ENCODE assay signal across 16 cellular contexts in genomic region chr2:241087420-241088268, GRCh38. TPM values are rescaled to one million over a fixed set of nuclear protein-coding genes. Genes with fewer than 3 reads are reported as not detected.
DNase-seq lines count a peak whose midpoint lies in the region; ATAC-seq, FAIRE-seq and TF ChIP-seq lines count a peak whose summit lies in the region.
"Had no signal": no experiment of that assay in that cellular context is flagged by ENCODE, and none has a peak within 500 bp of the region (broad histone marks: within the 10 kb centered on the region; RNA-seq: fewer than 3 reads in every experiment).

No MANE protein-coding gene starts in this region.

- H3K9me3 Mint-ChIP-seq in activated naive CD8-positive, alpha-beta T cell treated with anti-CD3 and anti-CD28 coated beads, Interleukin-2, amount 50 U/mL, for 24 hours: peaks cover 8% of the 10 kb centered on the region
- H3K9me3 Mint-ChIP-seq in activated T-helper 1 cell treated with anti-CD3 and anti-CD28 coated beads, Interleukin-12 subunit alpha, Interleukin-12 subunit beta, Interleukin-2, Interleukin-4 antibody, amounts not matched to agents 30 ng/mL and 10 ng/mL and 1 ng/mL, durations not matched to agents 14 hours and 24 hours and 36 hours: no peaks in the 10 kb centered on the region

- no peaks in the 10 kb centered on the region for H3K9me3 ChIP-seq in Karpas-422 (ENCODE audit: low read length)
- H3K9me3 ChIP-seq: gastrocnemius medialis, right atrium auricular region had no signal

- no peaks in the 10 kb centered on the region for H3K27me3 ChIP-seq in Karpas-422 (ENCODE audit: low read length)
- H3K27me3 ChIP-seq: gastrocnemius medialis, right atrium auricular region had no signal

- ATAC-seq in GM19395 (IDR thresholded peaks at IDR 0.05; ENCODE audit: unreplicated experiment) (peak; percentile 62), HG02763 (IDR thresholded peaks at IDR 0.05; ENCODE audit: unreplicated experiment) (peak; percentile 62)
- ATAC-seq in activated naive CD8-positive, alpha-beta T cell treated with anti-CD3 and anti-CD28 coated beads, Interleukin-2, amount 50 U/mL, for 24 hours: peak; percentile 27
- ATAC-seq: gastrocnemius medialis had no signal

- H3K9me2 ChIP-seq in Karpas-422 (replicated peaks; ENCODE audit: insufficient read depth, low read length): no peaks in the 10 kb centered on the region

- no peak overlapping the region for H3K4me3 ChIP-seq in Karpas-422 (ENCODE audit: low read length)
- H3K4me3 ChIP-seq: gastrocnemius medialis, right atrium auricular region had no signal

- no peak overlapping the region for H3K4me3 Mint-ChIP-seq in activated naive CD8-positive, alpha-beta T cell treated with anti-CD3 and anti-CD28 coated beads, Interleukin-2, amount 50 U/mL, for 24 hours
- H3K4me3 Mint-ChIP-seq in activated T-helper 1 cell treated with anti-CD3 and anti-CD28 coated beads, Interleukin-12 subunit alpha, Interleukin-12 subunit beta, Interleukin-2, Interleukin-4 antibody, amounts not matched to agents 30 ng/mL and 10 ng/mL and 1 ng/mL, durations not matched to agents 14 hours and 24 hours and 36 hours: no peak overlapping the region

- H3K27me3 Mint-ChIP-seq in activated naive CD8-positive, alpha-beta T cell treated with anti-CD3 and anti-CD28 coated beads, Interleukin-2, amount 50 U/mL, for 24 hours: no peaks in the 10 kb centered on the region
- no peaks in the 10 kb centered on the region for H3K27me3 Mint-ChIP-seq in activated T-helper 1 cell treated with anti-CD3 and anti-CD28 coated beads, Interleukin-12 subunit alpha, Interleukin-12 subunit beta, Interleukin-2, Interleukin-4 antibody, amounts not matched to agents 30 ng/mL and 10 ng/mL and 1 ng/mL, durations not matched to agents 14 hours and 24 hours and 36 hours (ENCODE audit: insufficient read depth)

- H2AFZ ChIP-seq in Karpas-422 (ENCODE audit: low read length): no peak overlapping the region

- no peaks in the 10 kb centered on the region for H3K79me2 ChIP-seq in Karpas-422 (ENCODE audit: low read length)

- intact Hi-C loops in activated T-helper 1 cell treated with anti-CD3 and anti-CD28 coated beads, Interleukin-12 subunit alpha, Interleukin-12 subunit beta, Interleukin-2, Interleukin-4 antibody, amounts not matched to agents 30 ng/mL and 10 ng/mL and 1 ng/mL, durations not matched to agents 14 hours and 24 hours and 36 hours (cut with micrococcal nuclease): no loop called here

- H3K27ac ChIP-seq in Karpas-422 (ENCODE audit: low read length): no peak overlapping the region
- H3K27ac ChIP-seq: C4-2B, gastrocnemius medialis, right atrium auricular region had no signal

- H3K27ac Mint-ChIP-seq in activated naive CD8-positive, alpha-beta T cell treated with anti-CD3 and anti-CD28 coated beads, Interleukin-2, amount 50 U/mL, for 24 hours: no peak overlapping the region
- H3K27ac Mint-ChIP-seq in activated T-helper 1 cell treated with anti-CD3 and anti-CD28 coated beads, Interleukin-12 subunit alpha, Interleukin-12 subunit beta, Interleukin-2, Interleukin-4 antibody, amounts not matched to agents 30 ng/mL and 10 ng/mL and 1 ng/mL, durations not matched to agents 14 hours and 24 hours and 36 hours: no peak overlapping the region

- H3K4me2 ChIP-seq in Karpas-422 (ENCODE audit: low read depth, low read length, poor library complexity, severe bottlenecking): no peak overlapping the region

- peaks cover 30% of the 10 kb centered on the region for H3K36me3 ChIP-seq in Karpas-422 (ENCODE audit: insufficient read depth, low read length)

- peaks cover 37% of the 10 kb centered on the region for H3K36me3 Mint-ChIP-seq in activated naive CD8-positive, alpha-beta T cell treated with anti-CD3 and anti-CD28 coated beads, Interleukin-2, amount 50 U/mL, for 24 hours (ENCODE audit: low read depth)
- H3K36me3 Mint-ChIP-seq in activated T-helper 1 cell treated with anti-CD3 and anti-CD28 coated beads, Interleukin-12 subunit alpha, Interleukin-12 subunit beta, Interleukin-2, Interleukin-4 antibody, amounts not matched to agents 30 ng/mL and 10 ng/mL and 1 ng/mL, durations not matched to agents 14 hours and 24 hours and 36 hours (ENCODE audit: low read depth): peaks cover 37% of the 10 kb centered on the region

- no peak overlapping the region for H3K9ac ChIP-seq in Karpas-422 (ENCODE audit: low read length)

- peaks cover 12% of the 10 kb centered on the region; the same call in 1 of the 2 replicates for H4K20me1 ChIP-seq in Karpas-422 (ENCODE audit: insufficient read depth, low read depth, low read length)

- no peaks in the 10 kb centered on the region for H3K4me1 ChIP-seq in Karpas-422 (ENCODE audit: low read length)
- H3K4me1 ChIP-seq: right atrium auricular region had no signal

- DNase-seq in GM12892 (ENCODE audit: insufficient read length): no peak
- DNase-seq in activated naive CD8-positive, alpha-beta T cell treated with anti-CD3 and anti-CD28 coated beads, Interleukin-2, amount 50 U/mL, for 24 hours: no peak
- DNase-seq in NOMO-1 treated with dmso at 0.1 percent for 144 hours (lab: John Stamatoyannopoulos, UW; ENCODE audit: unreplicated experiment): no peak
- no peak for DNase-seq in activated T-helper 1 cell treated with anti-CD3 and anti-CD28 coated beads, Interleukin-12 subunit alpha, Interleukin-12 subunit beta, Interleukin-2, Interleukin-4 antibody, amounts not matched to agents 30 ng/mL and 10 ng/mL and 1 ng/mL, durations not matched to agents 14 hours and 24 hours and 36 hours (ENCODE audit: low spot score)
- DNase-seq in Karpas-422: no peak
- DNase-seq in stimulated activated CD4-positive, alpha-beta T cell treated with anti-CD3 and anti-CD28 coated beads, Interleukin-1b, Interleukin-23, amount 100 ng/mL, for 48 hours: no peak
- DNase-seq: aorta, gastrocnemius medialis, NCI-H1436 treated with DMSO at 0.1 percent for 48 hours, NCI-H748 treated with DMSO at 0.1 percent for 48 hours, substantia nigra had no signal

- FAIRE-seq in GM12892 (lab: Jason Lieb, UNC): peak; percentile 96
- FAIRE-seq: G401.6 had no signal

- H3K4me1 Mint-ChIP-seq in activated naive CD8-positive, alpha-beta T cell treated with anti-CD3 and anti-CD28 coated beads, Interleukin-2, amount 50 U/mL, for 24 hours: peaks cover 9% of the 10 kb centered on the region
- no peaks in the 10 kb centered on the region for H3K4me1 Mint-ChIP-seq in activated T-helper 1 cell treated with anti-CD3 and anti-CD28 coated beads, Interleukin-12 subunit alpha, Interleukin-12 subunit beta, Interleukin-2, Interleukin-4 antibody, amounts not matched to agents 30 ng/mL and 10 ng/mL and 1 ng/mL, durations not matched to agents 14 hours and 24 hours and 36 hours (ENCODE audit: low read depth)

- TF ChIP-seq POLR2A in GM12892 (IDR thresholded peaks at IDR 0.05; ENCODE audit: low read depth, low read length): no peak

RNA-seq across cellular contexts. Expression of gene MTERF4, which starts 14.4 kb away (rescaled TPM):
- polyA plus RNA-seq in GM12892 (2012; ENCODE audit: missing spikeins): 60.9 TPM
- total RNA-seq in activated T-helper 1 cell treated with anti-CD3 and anti-CD28 coated beads, Interleukin-12 subunit alpha, Interleukin-12 subunit beta, Interleukin-2, Interleukin-4 antibody, amounts not matched to agents 30 ng/mL and 10 ng/mL and 1 ng/mL, durations not matched to agents 14 hours and 24 hours and 36 hours: 40.5 and 43.3 TPM in 2 replicates
- total RNA-seq in Karpas-422 (2014; rRNA removed; shearing (Covaris generic); ENCODE audit: low replicate concordance): 45.1 and 49.5 TPM in 2 replicates
